ENCODE assay signal across 23 cellular contexts in the genomic region with DNA sequence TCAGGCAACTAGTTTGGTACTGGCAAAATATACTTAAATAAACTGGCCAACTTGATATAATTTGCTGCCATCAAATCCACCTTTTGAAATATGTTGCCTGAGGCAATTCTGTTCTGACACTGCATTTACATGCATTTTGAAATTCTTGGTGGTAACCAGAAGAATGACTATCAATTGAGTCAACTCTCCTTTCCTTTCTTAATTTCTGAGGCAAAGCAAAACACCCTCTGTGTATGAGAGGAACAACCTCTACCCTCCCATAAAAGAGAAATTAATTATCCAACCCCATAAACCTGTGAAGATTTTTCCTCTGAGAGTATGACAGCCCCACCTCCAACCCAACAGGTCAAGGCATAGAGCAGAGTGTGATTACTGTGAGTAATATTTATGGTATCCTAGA.
DNase-seq lines count a peak whose midpoint lies in the region; ATAC-seq, FAIRE-seq and TF ChIP-seq lines count a peak whose summit lies in the region.
"Had no signal": no experiment of that assay in that cellular context is flagged by ENCODE, and none has a peak within 500 bp of the region (broad histone marks: within the 10 kb centered on the region; RNA-seq: fewer than 3 reads in every experiment).

No MANE protein-coding gene starts in this region.

- no peak overlapping the region for H3K27ac ChIP-seq in RWPE1
- H3K27ac ChIP-seq: cardiac muscle cell, gastrocnemius medialis, lower lobe of right lung, pancreas, sigmoid colon had no signal

- no peak overlapping the region for H3K4me3 ChIP-seq in fibroblast of mammary gland (ENCODE audit: control insufficient read depth, low read depth, low read length)
- H3K4me3 ChIP-seq: cardiac muscle cell, gastrocnemius medialis, GM12878, lower lobe of right lung, pancreas, sigmoid colon had no signal

- no peak for ATAC-seq in activated CD4-positive, CD25-positive, alpha-beta regulatory T cell treated with anti-CD3 and anti-CD28 coated beads, Interleukin-2, amount 50 U/mL, for 24 hours
- no peak for ATAC-seq in GM21526 (IDR thresholded peaks at IDR 0.05; ENCODE audit: low FRiP score, unreplicated experiment)
- ATAC-seq: gastrocnemius medialis, GM12878, lower lobe of right lung, pancreas, SK-N-SH treated with all-trans-retinoic acid at 6 μM for 48 hours had no signal

- peak; percentile 52 for DNase-seq in AG08395 (ENCODE audit: low spot score)
- DNase-seq in H54 (ENCODE audit: insufficient read length, low spot score) = no peak
- DNase-seq in RWPE1 (ENCODE audit: low spot score) = peak; percentile 94
- DNase-seq in fibroblast of mammary gland (ENCODE audit: low read depth) = peak; percentile 44
- DNase-seq in stimulated activated naive CD4-positive, alpha-beta T cell (lab: John Stamatoyannopoulos, UW) = no peak
- DNase-seq in SK-N-DZ (ENCODE audit: low spot score) = no peak
- DNase-seq: activated CD4-positive, alpha-beta T cell treated with anti-CD3 and anti-CD28 coated beads, Interleukin-2, amount 10 ng/mL, durations not matched to agents 7 days and 5 days; activated naive CD4-positive, alpha-beta T cell treated with anti-CD3 and anti-CD28 coated beads for 36 hours; CD4-positive, alpha-beta memory T cell; effector CD8-positive, alpha-beta T cell; gastrocnemius medialis; lower lobe of right lung; NCI-H2029; NCI-H524; pancreas; sigmoid colon; stimulated activated CD4-positive, alpha-beta T cell treated with anti-CD3 and anti-CD28 coated beads, Interleukin-2, amount 100 ng/mL, for 24 hours had no signal

- no peak for TF ChIP-seq CTCF in RWPE1 (conservative IDR thresholded peaks at IDR 0.05; ENCODE audit: low read depth)
- no peak for TF ChIP-seq CTCF in fibroblast of mammary gland (conservative IDR thresholded peaks at IDR 0.05; ENCODE audit: control insufficient read depth, insufficient read depth, low read depth, low read length)

- CTCF ChIA-PET in RWPE1 (lab: Yijun Ruan, JAX) = interaction anchor here (1.1 kb wide), 1 partner anchor 14 kb away, joined by 4 read pairs; no protein-coding TSS in a partner anchor

- FAIRE-seq in H54 (lab: Jason Lieb, UNC) = peak; percentile 91
- FAIRE-seq: GM12878, pancreas, urothelium cell line had no signal

- POLR2A ChIA-PET in RWPE1 (lab: Yijun Ruan, JAX; ENCODE audit: low non-redundant PET) = no interaction called here

- TF ChIP-seq POLR2A in H54 (IDR thresholded peaks at IDR 0.05; ENCODE audit: low read depth, low read length) = no peak

Comparison
In these comparisons a context has a peak if more than half of its experiments do, and no peak if none do; other contexts are left out.
1. DNase-seq: peak in AG08395 (single experiment), RWPE1 (single experiment) and fibroblast of mammary gland (single experiment); none in H54 (single experiment), stimulated activated naive CD4-positive, alpha-beta T cell (0 of 6) and SK-N-DZ (single experiment).